Comparison of ENCODE assay signal across 9 cellular contexts in the genomic region with DNA sequence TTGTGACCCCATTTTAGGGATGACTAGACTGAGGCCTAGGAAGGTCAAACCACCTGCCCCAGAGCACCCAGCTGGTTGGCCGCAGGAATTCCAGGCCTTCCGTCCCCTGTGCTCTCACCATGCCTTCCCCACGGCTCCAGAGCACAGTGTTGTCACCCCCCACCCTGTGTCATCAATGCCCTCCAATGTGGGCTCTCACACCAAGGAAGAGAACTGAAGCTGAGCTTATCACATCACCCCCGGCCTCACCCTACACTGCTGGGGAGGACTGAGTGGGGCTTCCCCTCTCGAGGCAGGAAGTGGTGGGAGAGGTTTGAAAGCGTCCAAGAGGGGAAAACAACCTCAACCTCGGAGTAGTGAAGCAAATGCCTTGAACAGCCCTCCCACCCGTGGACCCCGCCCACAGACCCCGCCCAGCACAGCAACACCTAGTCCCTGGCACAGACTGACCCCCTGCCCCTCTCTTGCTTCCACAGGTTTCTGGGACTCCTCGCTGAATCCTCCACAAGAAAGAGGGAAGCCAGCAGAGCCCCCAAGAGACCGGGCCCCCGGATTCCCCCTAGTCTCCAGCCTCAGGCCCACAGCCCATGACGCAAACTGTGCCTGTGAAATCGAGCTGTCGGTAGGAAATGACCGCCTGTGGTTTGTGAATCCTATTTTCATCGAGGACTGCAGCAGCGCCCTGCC.
DNase-seq lines count a peak whose midpoint lies in the region; ATAC-seq, FAIRE-seq and TF ChIP-seq lines count a peak whose summit lies in the region.
"Had no signal": no experiment of that assay in that cellular context is flagged by ENCODE, and none has a peak within 500 bp of the region (broad histone marks: within the 10 kb centered on the region; RNA-seq: fewer than 3 reads in every experiment).

No MANE protein-coding gene starts in this region.

- 86% methylated on average over 16 of the region's 19 CpGs for WGBS in mesenchymal stem cell

- no peak overlapping the region for H2AFZ ChIP-seq in mesenchymal stem cell (ENCODE audit: low read depth, low read length)

- peak overlapping the region; percentile 100 for H3K27ac Mint-ChIP-seq in CD14-positive monocyte

- TF ChIP-seq CTCF in CD14-positive monocyte (IDR thresholded peaks at IDR 0.05): no peak

- peak; percentile 92 for DNase-seq in CD14-positive monocyte (ENCODE audit: low spot score)
- peak; percentile 42 for DNase-seq in KG1 (lab: John Stamatoyannopoulos, UW)
- peak; percentile 74 for DNase-seq in activated T-cell treated with anti-CD3 and anti-CD28 coated beads for 24 hours (ENCODE audit: low read depth)
- DNase-seq in left colon: peak in 1 of 2 donors; percentile 44
- peak; percentile 85 for DNase-seq in stimulated activated CD8-positive, alpha-beta memory T cell treated with anti-CD3 and anti-CD28 coated beads, Interleukin-4, amount 100 ng/mL, for 48 hours
- DNase-seq in mesenchymal stem cell: no peak
- no peak for DNase-seq in frontal cortex (ENCODE audit: low spot score in 2 of 2)

- H3K27me3 Mint-ChIP-seq in CD14-positive monocyte (ENCODE audit: low read depth in 3 of 3): peaks cover 0 to 4% (median 0%) of the 10 kb centered on the region in 3 donors

- no peaks in the 10 kb centered on the region for H3K9me3 ChIP-seq in mesenchymal stem cell (ENCODE audit: control insufficient read depth, low read length)
- H3K9me3 ChIP-seq: body of pancreas had no signal

- H4K8ac ChIP-seq in mesenchymal stem cell (ENCODE audit: low read length): no peak overlapping the region

- H3K4me3 Mint-ChIP-seq in CD14-positive monocyte: peak overlapping the region; percentile 100

- no peaks in the 10 kb centered on the region for H3K27me3 ChIP-seq in mesenchymal stem cell (ENCODE audit: control insufficient read depth in 1 of 2, insufficient read depth in 1 of 2, low read length in 2 of 2)
- H3K27me3 ChIP-seq: body of pancreas had no signal

- no peak overlapping the region for H3K9ac ChIP-seq in mesenchymal stem cell (ENCODE audit: low read length)

- H3K4me1 ChIP-seq in mesenchymal stem cell (ENCODE audit: control insufficient read depth, insufficient read depth, low read depth, low read length): peaks cover 12% of the 10 kb centered on the region
- H3K4me1 ChIP-seq: body of pancreas had no signal

- peaks cover 71% of the 10 kb centered on the region for H3K4me1 Mint-ChIP-seq in CD14-positive monocyte

- no peak overlapping the region for H2BK15ac ChIP-seq in mesenchymal stem cell (ENCODE audit: low read depth, poor library complexity, severe bottlenecking)

- no peak overlapping the region for H2BK5ac ChIP-seq in mesenchymal stem cell (ENCODE audit: low read depth, low read length, poor library complexity, severe bottlenecking)

- no peak overlapping the region for H3K4ac ChIP-seq in mesenchymal stem cell (ENCODE audit: low read depth in 1 of 2, low read length in 2 of 2)

- peak; percentile 70 for ATAC-seq in GM21390 (IDR thresholded peaks at IDR 0.05; ENCODE audit: unreplicated experiment)
- ATAC-seq in left colon: peak; percentile 34
- ATAC-seq: body of pancreas had no signal

- intact Hi-C loops in CD14-positive monocyte (cut with micrococcal nuclease) (loop anchor here (1.0 to 10.0 kb wide), 5 partner anchors 9 to 254 kb away; a partner anchor contains a TSS), left colon (cut with DNase I, micrococcal nuclease) (no loop called here)

- peaks cover 35 to 67% of the 10 kb centered on the region in 2 experiments for H3K36me3 ChIP-seq in mesenchymal stem cell (ENCODE audit: control insufficient read depth in 1 of 2, insufficient read depth in 2 of 2, low read depth in 1 of 2, low read length in 2 of 2)

- H3K18ac ChIP-seq in mesenchymal stem cell (ENCODE audit: low read depth in 1 of 2, low read length in 2 of 2): no peak overlapping the region

- H3K14ac ChIP-seq in mesenchymal stem cell (ENCODE audit: low read length in 2 of 2): no peak overlapping the region

- H3K9me3 Mint-ChIP-seq in CD14-positive monocyte: no peaks in the 10 kb centered on the region

- H2BK120ac ChIP-seq in mesenchymal stem cell (ENCODE audit: low read depth, low read length): no peak overlapping the region

- H3K23ac ChIP-seq in mesenchymal stem cell (ENCODE audit: low read length in 2 of 2): no peak overlapping the region

- H4K91ac ChIP-seq in mesenchymal stem cell (ENCODE audit: low read length): no peak overlapping the region

- no peak overlapping the region for H2BK12ac ChIP-seq in mesenchymal stem cell (ENCODE audit: low read length in 2 of 2)

- no peak overlapping the region for H2AK5ac ChIP-seq in mesenchymal stem cell (ENCODE audit: low read length, severe bottlenecking)

- H3K4me3 ChIP-seq in mesenchymal stem cell (ENCODE audit: insufficient read depth in 1 of 2, low read depth in 1 of 2, low read length in 2 of 2): no peak overlapping the region
- H3K4me3 ChIP-seq: body of pancreas had no signal

- H3K27ac ChIP-seq in mesenchymal stem cell (ENCODE audit: low read length, poor library complexity, severe bottlenecking): no peak overlapping the region

- H3K36me3 Mint-ChIP-seq in CD14-positive monocyte: peaks cover 44 to 63% of the 10 kb centered on the region in 2 donors

- no peak overlapping the region for H3K4me2 ChIP-seq in mesenchymal stem cell (ENCODE audit: low read length, poor library complexity, severe bottlenecking)

- no peak for FAIRE-seq in frontal cortex (lab: Jason Lieb, UNC)

- peaks cover 22% of the 10 kb centered on the region for H3K79me1 ChIP-seq in mesenchymal stem cell (replicated peaks; ENCODE audit: low read length, poor library complexity, severe bottlenecking)

Comparison
In these comparisons a context has a peak if more than half of its experiments do, and no peak if none do; other contexts are left out.
1. DNase-seq: peak in CD14-positive monocyte (single experiment), KG1 (single experiment), activated T-cell treated with anti-CD3 and anti-CD28 coated beads for 24 hours (single experiment) and stimulated activated CD8-positive, alpha-beta memory T cell treated with anti-CD3 and anti-CD28 coated beads, Interleukin-4, amount 100 ng/mL, for 48 hours (single experiment); none in mesenchymal stem cell (single experiment) and frontal cortex (0 of 2).
2. intact Hi-C loops: an anchor here in CD14-positive monocyte (1.0 to 10.0 kb wide); none called in left colon.